8 cellular contexts compared by ENCODE assay signal in genomic region chr5:61330341-61330878, GRCh38. TPM values are rescaled to one million over a fixed set of nuclear protein-coding genes. Genes with fewer than 3 reads are reported as not detected.
DNase-seq lines count a peak whose midpoint lies in the region; ATAC-seq and TF ChIP-seq lines count a peak whose summit lies in the region.

No MANE protein-coding gene starts in this region.

- peaks cover 0 to 10% of the 10 kb centered on the region in 2 donors for H3K36me3 Mint-ChIP-seq in CD4-positive, alpha-beta memory T cell

- H3K79me2 ChIP-seq in OCI-LY3 (ENCODE audit: low read length), result peaks cover 27% of the 10 kb centered on the region

- H3K4me2 ChIP-seq in OCI-LY3 (ENCODE audit: low read length) (peak overlapping the region; percentile 87), skeletal muscle satellite cell (ENCODE audit: low read length) (peak overlapping the region; percentile 94)

- peak overlapping the region; percentile 82 for H3K27ac ChIP-seq in CD4-positive, alpha-beta memory T cell (ENCODE audit: low read depth, low read length)
- H3K27ac ChIP-seq in OCI-LY3 (ENCODE audit: low read length), result peak overlapping the region; percentile 61; the same call in 1 of the 2 replicates
- peak overlapping the region; percentile 82 for H3K27ac ChIP-seq in brain microvascular endothelial cell

- peak overlapping the region; percentile 84 to 98 (median 90) for H3K4me3 Mint-ChIP-seq in CD4-positive, alpha-beta memory T cell

- H3K9me3 ChIP-seq in CD4-positive, alpha-beta memory T cell (ENCODE audit: control insufficient read depth in 1 of 2, low read length in 2 of 2), result no peaks in the 10 kb centered on the region
- H3K9me3 ChIP-seq in OCI-LY3 (ENCODE audit: insufficient read depth, low read length) (no peaks in the 10 kb centered on the region), skeletal muscle satellite cell (replicated peaks; ENCODE audit: low read length) (no peaks in the 10 kb centered on the region)

- in situ Hi-C loops in brain microvascular endothelial cell (cut with HindIII; ENCODE audit: low pct_ligation_motif_present, low sequenced_read_pairs), result no loop called here

- TF ChIP-seq CTCF in OCI-LY3 (IDR thresholded peaks at IDR 0.05; ENCODE audit: low read depth, low read length) (no peak), brain microvascular endothelial cell (IDR thresholded peaks at IDR 0.05; ENCODE audit: low read depth, low read length, missing control alignments) (no peak)

- no peaks in the 10 kb centered on the region for H3K36me3 ChIP-seq in CD4-positive, alpha-beta memory T cell (ENCODE audit: insufficient read depth, low read length)
- H3K36me3 ChIP-seq in OCI-LY3 (replicated peaks; ENCODE audit: low read depth, low read length), result peaks cover 5% of the 10 kb centered on the region
- peaks cover 2% of the 10 kb centered on the region for H3K36me3 ChIP-seq in brain microvascular endothelial cell (replicated peaks)
- no peaks in the 10 kb centered on the region for H3K36me3 ChIP-seq in skeletal muscle satellite cell (ENCODE audit: insufficient read depth, low read length)

- peak overlapping the region; percentile 77 to 88 for H3K4me3 ChIP-seq in CD4-positive, alpha-beta memory T cell (ENCODE audit: low read length in 2 of 2)
- H3K4me3 ChIP-seq in OCI-LY3 (ENCODE audit: low read length) (peak overlapping the region; percentile 98), brain microvascular endothelial cell (ENCODE audit: low read depth, low read length) (peak overlapping the region; percentile 81), skeletal muscle satellite cell (ENCODE audit: low read length) (peak overlapping the region; percentile 87)

- H3K9ac ChIP-seq in OCI-LY3 (ENCODE audit: low read length), result peak overlapping the region; percentile 81
- peak overlapping the region; percentile 95 for H3K9ac ChIP-seq in skeletal muscle satellite cell (ENCODE audit: low read depth, low read length)

- peaks cover 20 to 49% (median 27%) of the 10 kb centered on the region in 4 donors for H3K4me1 Mint-ChIP-seq in CD4-positive, alpha-beta memory T cell

- POLR2A ChIA-PET in CD4-positive, alpha-beta memory T cell (lab: Charles Lee; ENCODE audit: partially characterized antibody), result interaction anchor here (0.5 to 2.9 kb wide), 13 partner anchors 11 to 630 kb away, joined by 3 to 76 read pairs (median 6); partner anchors contain the start of genes DEPDC1B, ERCC8, NDUFAF2 and SMIM15

- intact Hi-C loops in CD4-positive, alpha-beta memory T cell (cut with micrococcal nuclease), result loop anchor here (5.0 kb wide), 3 partner anchors 53 to 1082 kb away; partner anchors contain the start of gene IPO11

- CTCF ChIA-PET in CD4-positive, alpha-beta memory T cell (lab: Charles Lee; ENCODE audit: partially characterized antibody), result interaction anchor here (1.0 to 2.0 kb wide), 8 partner anchors 10 to 630 kb away, joined by 3 to 13 read pairs (median 4); partner anchors contain the start of gene DEPDC1B

- H3K27me3 ChIP-seq in CD4-positive, alpha-beta memory T cell (ENCODE audit: insufficient read depth, low read length), result no peaks in the 10 kb centered on the region
- peaks cover 18% of the 10 kb centered on the region for H3K27me3 ChIP-seq in OCI-LY3 (ENCODE audit: low read depth, low read length)
- H3K27me3 ChIP-seq in brain microvascular endothelial cell (replicated peaks), result no peaks in the 10 kb centered on the region
- no peaks in the 10 kb centered on the region for H3K27me3 ChIP-seq in skeletal muscle satellite cell (ENCODE audit: control insufficient read depth, insufficient read depth, low read length)

- peaks cover 0 to 4% (median 0%) of the 10 kb centered on the region in 8 donors for H3K9me3 Mint-ChIP-seq in CD4-positive, alpha-beta memory T cell

- peaks cover 24% of the 10 kb centered on the region for H3K4me1 ChIP-seq in CD4-positive, alpha-beta memory T cell (ENCODE audit: insufficient read depth, low read length)
- H3K4me1 ChIP-seq in OCI-LY3 (ENCODE audit: low read length) (peaks cover 32% of the 10 kb centered on the region), skeletal muscle satellite cell (ENCODE audit: control insufficient read depth, insufficient read depth, low read length) (peaks cover 40% of the 10 kb centered on the region)

- H4K20me1 ChIP-seq in OCI-LY3 (ENCODE audit: insufficient read depth, low read length), result peaks cover 19% of the 10 kb centered on the region

- peaks cover 18 to 19% of the 10 kb centered on the region in 2 donors for H3K27me3 Mint-ChIP-seq in CD4-positive, alpha-beta memory T cell

- H3K27ac Mint-ChIP-seq in CD4-positive, alpha-beta memory T cell, result peak overlapping the region; percentile 87 to 99 (median 89)

- no peak for DNase-seq in CD4-positive, alpha-beta memory T cell
- peak; percentile 49 for DNase-seq in HCEC 1CT
- no peak for DNase-seq in brain microvascular endothelial cell
- peak; percentile 56 for DNase-seq in iPS-NIHi7 (ENCODE audit: extremely low spot score)

- peak overlapping the region; percentile 23; the same call in 1 of the 2 replicates for H2AFZ ChIP-seq in OCI-LY3 (ENCODE audit: low read depth, low read length)

- ATAC-seq in HG02798 (IDR thresholded peaks at IDR 0.05; ENCODE audit: poor library complexity, unreplicated experiment) (no peak), GM18519 (IDR thresholded peaks at IDR 0.05; ENCODE audit: low FRiP score, unreplicated experiment) (no peak)

RNA-seq across cellular contexts. Expression of gene ZSWIM6, which starts 1.6 kb away (rescaled TPM):
- 10 to 100 TPM; 10.3 to 11.3 TPM for total RNA-seq in CD4-positive, alpha-beta memory T cell
- under 1 TPM; 0.23 to 0.68 TPM for polyA plus RNA-seq in CD4-positive, alpha-beta memory T cell
- total RNA-seq in skeletal muscle satellite cell (2012; rRNA removed), result 7.9 and 10.0 TPM in 2 replicates

Comparison
In these comparisons a context has a peak if more than half of its experiments do, and no peak if none do; other contexts are left out.
1. DNase-seq: peak in HCEC 1CT (single experiment) and iPS-NIHi7 (single experiment); none in CD4-positive, alpha-beta memory T cell (0 of 5) and brain microvascular endothelial cell (single experiment).
2. Peak in every context shown above with its lines, with median percentiles within 50 percentile points of each other: H3K27ac ChIP-seq and H3K4me3 ChIP-seq.